ENCODE assay signal across 2 cellular contexts in the genomic region with DNA sequence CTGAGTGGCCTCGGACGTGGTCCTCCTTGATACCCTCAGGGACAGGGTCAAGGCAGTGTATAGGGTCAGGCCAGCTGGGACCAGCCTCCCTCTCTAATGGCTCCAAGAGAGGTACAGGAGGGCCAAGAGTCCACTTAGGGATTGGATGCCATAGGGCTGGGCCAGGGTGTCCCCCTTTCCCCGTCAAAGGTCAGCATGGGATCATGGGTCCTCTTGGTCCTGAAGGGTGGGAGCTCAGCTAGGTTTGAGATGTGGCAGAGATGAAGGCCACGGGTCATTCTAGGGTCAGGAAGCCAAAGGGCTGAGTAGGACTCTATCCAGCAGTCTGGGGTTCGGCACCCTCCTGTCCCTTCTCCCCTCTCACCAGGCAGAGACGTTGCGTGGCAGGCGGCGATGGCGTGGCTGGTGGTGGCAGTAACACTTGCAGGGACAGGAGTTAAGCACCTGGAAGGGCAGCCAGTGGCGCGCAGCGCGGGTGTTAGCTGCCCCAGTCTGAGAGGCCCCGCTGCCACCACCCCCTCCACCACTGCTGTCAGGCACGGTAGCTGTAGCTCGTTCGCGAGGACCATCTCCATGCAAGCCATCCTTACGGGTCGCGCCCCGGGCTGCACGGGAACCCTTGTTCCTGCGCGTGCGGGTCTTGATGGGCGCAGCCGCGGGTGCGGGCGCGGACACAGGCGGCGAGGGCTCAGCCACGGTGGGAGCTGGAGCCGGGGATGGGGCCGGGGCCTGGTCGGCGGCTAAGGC.
A peak's percentile ranks its signal among the peaks of the same experiment; 100 is the strongest.
TF ChIP-seq lines count a peak whose summit lies in the region.

No MANE protein-coding gene starts in this region.

TF ChIP-seq in GM23338, 12 proteins besides CTCF, POLR2A, EP300 and RAD21 (continues in another document):
- TF ChIP-seq STAT1 (IDR thresholded peaks at IDR 0.05; ENCODE audit: unreplicated experiment) (no peak), EZH2 (IDR thresholded peaks at IDR 0.05; ENCODE audit: low read depth, unreplicated experiment) (no peak), CREB1 (CRISPR knock-in tag; IDR thresholded peaks at IDR 0.05; ENCODE audit: low read depth) (no peak), JUNB (IDR thresholded peaks at IDR 0.05; ENCODE audit: unreplicated experiment) (no peak), ZNF114 (CRISPR knock-in tag; IDR thresholded peaks at IDR 0.05) (no peak), EZH2phosphoT487 (IDR thresholded peaks at IDR 0.05; ENCODE audit: unreplicated experiment) (no peak), ZNF331 (CRISPR knock-in tag; IDR thresholded peaks at IDR 0.05; ENCODE audit: low read depth) (no peak), POLR2AphosphoS5 (IDR thresholded peaks at IDR 0.05; ENCODE audit: low read depth) (no peak; the same call in 1 of the 2 replicates), NANOG (IDR thresholded peaks at IDR 0.05; ENCODE audit: borderline replicate concordance) (no peak)
- TF ChIP-seq, protein P1, sequence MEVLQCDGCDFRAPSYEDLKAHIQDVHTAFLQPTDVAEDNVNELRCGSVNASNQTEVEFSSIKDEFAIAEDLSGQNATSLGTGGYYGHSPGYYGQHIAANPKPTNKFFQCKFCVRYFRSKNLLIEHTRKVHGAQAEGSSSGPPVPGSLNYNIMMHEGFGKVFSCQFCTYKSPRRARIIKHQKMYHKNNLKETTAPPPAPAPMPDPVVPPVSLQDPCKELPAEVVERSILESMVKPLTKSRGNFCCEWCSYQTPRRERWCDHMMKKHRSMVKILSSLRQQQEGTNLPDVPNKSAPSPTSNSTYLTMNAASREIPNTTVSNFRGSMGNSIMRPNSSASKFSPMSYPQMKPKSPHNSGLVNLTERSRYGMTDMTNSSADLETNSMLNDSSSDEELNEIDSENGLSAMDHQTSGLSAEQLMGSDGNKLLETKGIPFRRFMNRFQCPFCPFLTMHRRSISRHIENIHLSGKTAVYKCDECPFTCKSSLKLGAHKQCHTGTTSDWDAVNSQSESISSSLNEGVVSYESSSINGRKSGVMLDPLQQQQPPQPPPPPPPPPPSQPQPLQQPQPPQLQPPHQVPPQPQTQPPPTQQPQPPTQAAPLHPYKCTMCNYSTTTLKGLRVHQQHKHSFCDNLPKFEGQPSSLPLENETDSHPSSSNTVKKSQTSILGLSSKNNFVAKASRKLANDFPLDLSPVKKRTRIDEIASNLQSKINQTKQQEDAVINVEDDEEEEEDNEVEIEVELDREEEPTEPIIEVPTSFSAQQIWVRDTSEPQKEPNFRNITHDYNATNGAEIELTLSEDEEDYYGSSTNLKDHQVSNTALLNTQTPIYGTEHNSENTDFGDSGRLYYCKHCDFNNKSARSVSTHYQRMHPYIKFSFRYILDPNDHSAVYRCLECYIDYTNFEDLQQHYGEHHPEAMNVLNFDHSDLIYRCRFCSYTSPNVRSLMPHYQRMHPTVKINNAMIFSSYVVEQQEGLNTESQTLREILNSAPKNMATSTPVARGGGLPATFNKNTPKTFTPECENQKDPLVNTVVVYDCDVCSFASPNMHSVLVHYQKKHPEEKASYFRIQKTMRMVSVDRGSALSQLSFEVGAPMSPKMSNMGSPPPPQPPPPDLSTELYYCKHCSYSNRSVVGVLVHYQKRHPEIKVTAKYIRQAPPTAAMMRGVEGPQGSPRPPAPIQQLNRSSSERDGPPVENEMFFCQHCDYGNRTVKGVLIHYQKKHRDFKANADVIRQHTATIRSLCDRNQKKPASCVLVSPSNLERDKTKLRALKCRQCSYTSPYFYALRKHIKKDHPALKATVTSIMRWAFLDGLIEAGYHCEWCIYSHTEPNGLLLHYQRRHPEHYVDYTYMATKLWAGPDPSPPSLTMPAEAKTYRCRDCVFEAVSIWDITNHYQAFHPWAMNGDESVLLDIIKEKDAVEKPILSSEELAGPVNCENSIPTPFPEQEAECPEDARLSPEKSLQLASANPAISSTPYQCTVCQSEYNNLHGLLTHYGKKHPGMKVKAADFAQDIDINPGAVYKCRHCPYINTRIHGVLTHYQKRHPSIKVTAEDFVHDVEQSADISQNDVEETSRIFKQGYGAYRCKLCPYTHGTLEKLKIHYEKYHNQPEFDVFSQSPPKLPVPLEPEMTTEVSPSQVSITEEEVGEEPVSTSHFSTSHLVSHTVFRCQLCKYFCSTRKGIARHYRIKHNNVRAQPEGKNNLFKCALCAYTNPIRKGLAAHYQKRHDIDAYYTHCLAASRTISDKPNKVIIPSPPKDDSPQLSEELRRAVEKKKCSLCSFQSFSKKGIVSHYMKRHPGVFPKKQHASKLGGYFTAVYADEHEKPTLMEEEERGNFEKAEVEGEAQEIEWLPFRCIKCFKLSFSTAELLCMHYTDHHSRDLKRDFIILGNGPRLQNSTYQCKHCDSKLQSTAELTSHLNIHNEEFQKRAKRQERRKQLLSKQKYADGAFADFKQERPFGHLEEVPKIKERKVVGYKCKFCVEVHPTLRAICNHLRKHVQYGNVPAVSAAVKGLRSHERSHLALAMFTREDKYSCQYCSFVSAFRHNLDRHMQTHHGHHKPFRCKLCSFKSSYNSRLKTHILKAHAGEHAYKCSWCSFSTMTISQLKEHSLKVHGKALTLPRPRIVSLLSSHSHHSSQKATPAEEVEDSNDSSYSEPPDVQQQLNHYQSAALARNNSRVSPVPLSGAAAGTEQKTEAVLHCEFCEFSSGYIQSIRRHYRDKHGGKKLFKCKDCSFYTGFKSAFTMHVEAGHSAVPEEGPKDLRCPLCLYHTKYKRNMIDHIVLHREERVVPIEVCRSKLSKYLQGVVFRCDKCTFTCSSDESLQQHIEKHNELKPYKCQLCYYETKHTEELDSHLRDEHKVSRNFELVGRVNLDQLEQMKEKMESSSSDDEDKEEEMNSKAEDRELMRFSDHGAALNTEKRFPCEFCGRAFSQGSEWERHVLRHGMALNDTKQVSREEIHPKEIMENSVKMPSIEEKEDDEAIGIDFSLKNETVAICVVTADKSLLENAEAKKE (CRISPR knock-in tag; IDR thresholded peaks at IDR 0.05) = no peak
- TF ChIP-seq, protein P2, sequence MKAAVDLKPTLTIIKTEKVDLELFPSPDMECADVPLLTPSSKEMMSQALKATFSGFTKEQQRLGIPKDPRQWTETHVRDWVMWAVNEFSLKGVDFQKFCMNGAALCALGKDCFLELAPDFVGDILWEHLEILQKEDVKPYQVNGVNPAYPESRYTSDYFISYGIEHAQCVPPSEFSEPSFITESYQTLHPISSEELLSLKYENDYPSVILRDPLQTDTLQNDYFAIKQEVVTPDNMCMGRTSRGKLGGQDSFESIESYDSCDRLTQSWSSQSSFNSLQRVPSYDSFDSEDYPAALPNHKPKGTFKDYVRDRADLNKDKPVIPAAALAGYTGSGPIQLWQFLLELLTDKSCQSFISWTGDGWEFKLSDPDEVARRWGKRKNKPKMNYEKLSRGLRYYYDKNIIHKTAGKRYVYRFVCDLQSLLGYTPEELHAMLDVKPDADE (IDR thresholded peaks at IDR 0.05) = no peak

TF ChIP-seq in K562, 482 proteins besides CTCF, POLR2A, EP300 and RAD21:
- TF ChIP-seq HINFP (tag; conservative IDR thresholded peaks at IDR 0.05; ENCODE audit: low read depth) (no peak), RBFOX2 (IDR thresholded peaks at IDR 0.05; ENCODE audit: low read depth, low read length) (peak; percentile 63), PBX2 (CRISPR knock-in tag; IDR thresholded peaks at IDR 0.05; ENCODE audit: low read depth) (no peak), PBX2 (tag; conservative IDR thresholded peaks at IDR 0.05; ENCODE audit: low read depth) (no peak), IRF2 (CRISPR knock-in tag; IDR thresholded peaks at IDR 0.05) (0 out of 2 replicates have a peak, but pooled peaks have one; percentile 51), ZNF143 (CRISPR knock-in tag; IDR thresholded peaks at IDR 0.05) (no peak), ZNF639 (CRISPR knock-in tag; conservative IDR thresholded peaks at IDR 0.05 in 1 of 2, IDR thresholded peaks at IDR 0.05 in 1 of 2) (no peak), SP1 (CRISPR knock-in tag; IDR thresholded peaks at IDR 0.05) (0 out of 2 replicates have a peak, but pooled peaks have one; percentile 9), KDM4B (IDR thresholded peaks at IDR 0.05; ENCODE audit: borderline replicate concordance in 2 of 2, low read depth in 1 of 2) (no peak), POLR2G (IDR thresholded peaks at IDR 0.05; ENCODE audit: low read depth, low read length) (peak; percentile 78; the same call in 1 of the 2 replicates), CXXC5 (CRISPR knock-in tag; IDR thresholded peaks at IDR 0.05) (no peak), ZNF197 (CRISPR knock-in tag; IDR thresholded peaks at IDR 0.05; ENCODE audit: low read depth) (no peak), HNRNPL (IDR thresholded peaks at IDR 0.05; ENCODE audit: low read depth, low read length) (0 out of 2 replicates have a peak, but pooled peaks have one; percentile 50), SUPT5H (IDR thresholded peaks at IDR 0.05) (0 out of 2 replicates have a peak, but pooled peaks have one; percentile 39), SPI1 (IDR thresholded peaks at IDR 0.05; ENCODE audit: borderline replicate concordance, low read depth, low read length) (no peak), ZNF764 (CRISPR knock-in tag; IDR thresholded peaks at IDR 0.05; ENCODE audit: low read depth) (no peak)
- TF ChIP-seq, protein P3, sequence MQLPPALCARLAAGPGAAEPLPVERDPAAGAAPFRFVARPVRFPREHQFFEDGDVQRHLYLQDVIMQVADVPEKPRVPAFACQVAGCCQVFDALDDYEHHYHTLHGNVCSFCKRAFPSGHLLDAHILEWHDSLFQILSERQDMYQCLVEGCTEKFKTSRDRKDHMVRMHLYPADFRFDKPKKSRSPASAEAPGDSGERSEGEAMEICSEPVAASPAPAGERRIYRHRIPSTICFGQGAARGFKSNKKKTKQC (CRISPR knock-in tag; IDR thresholded peaks at IDR 0.05) = no peak
TF ChIP-seq in K562: peak in this region for 6.
